ENCODE assay signal across 20 cellular contexts in the genomic region with DNA sequence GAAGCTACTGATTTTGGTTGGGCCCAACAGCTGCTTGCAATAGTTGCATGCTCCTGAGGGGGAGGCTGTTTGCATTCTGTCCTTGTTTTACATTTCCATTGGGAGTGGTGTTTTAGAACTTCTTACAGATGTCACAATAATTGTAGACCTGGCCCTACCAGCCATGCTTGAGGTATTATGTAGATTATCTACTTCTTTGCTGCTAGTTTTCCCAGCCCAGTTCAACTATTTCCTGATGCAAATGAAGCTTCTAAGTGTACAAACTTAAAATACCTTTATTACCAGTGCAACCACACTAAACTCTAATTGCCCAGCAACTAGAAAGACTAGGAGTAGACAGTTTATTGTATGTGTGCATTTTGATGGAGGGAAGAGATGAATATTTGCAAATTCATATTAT.
"Had no signal": no experiment of that assay in that cellular context is flagged by ENCODE, and none has a peak within 500 bp of the region (broad histone marks: within the 10 kb centered on the region; RNA-seq: fewer than 3 reads in every experiment).

No MANE protein-coding gene starts in this region.

- H3K36me3 ChIP-seq: ascending aorta, esophagus muscularis mucosa, heart left ventricle, neural progenitor cell, pancreas, tibial nerve, WERI-Rb-1 had no signal

- DNase-seq: activated CD4-positive, alpha-beta T cell treated with anti-CD3 and anti-CD28 coated beads for 4 hours; activated CD8-positive, alpha-beta T cell treated with anti-CD3 and anti-CD28 coated beads for 36 hours; activated naive CD4-positive, alpha-beta T cell treated with Interleukin-2 at 50 U/mL for 16 hours; activated naive CD8-positive, alpha-beta T cell treated with anti-CD3 and anti-CD28 coated beads, Interleukin-2, amount 50 U/mL, for 24 hours; caudate nucleus; effector memory CD4-positive, alpha-beta T cell; foreskin melanocyte; heart left ventricle; pancreas; T-helper 1 cell; WERI-Rb-1 had no signal

- H3K4me3 ChIP-seq: ascending aorta, coronary artery, esophagus muscularis mucosa, heart left ventricle, neural progenitor cell, pancreas, SK-N-MC, skin epidermis, tibial nerve had no signal

- H2AFZ ChIP-seq: neural progenitor cell had no signal

- ATAC-seq: activated CD8-positive, alpha-beta T cell treated with anti-CD3 and anti-CD28 coated beads for 36 hours; activated naive CD8-positive, alpha-beta T cell treated with anti-CD3 and anti-CD28 coated beads, Interleukin-2, amount 50 U/mL, for 24 hours; heart left ventricle; pancreas; stimulated activated effector memory CD8-positive, alpha-beta T cell treated with anti-CD3 and anti-CD28 coated beads, Interleukin-12 subunit alpha, Interleukin-12 subunit beta, amount 100 ng/mL, for 72 hours had no signal

- H3K9me3 ChIP-seq: ascending aorta, esophagus muscularis mucosa, heart left ventricle, pancreas, tibial nerve had no signal

- H3K4me1 ChIP-seq: ascending aorta, esophagus muscularis mucosa, neural progenitor cell, tibial nerve had no signal

- H3K9ac ChIP-seq: neural progenitor cell had no signal

- H3K27me3 ChIP-seq: ascending aorta, esophagus muscularis mucosa, heart left ventricle, neural progenitor cell, pancreas, tibial nerve had no signal

- FAIRE-seq: islet of Langerhans, pancreas had no signal

- H3K27ac ChIP-seq: ascending aorta, coronary artery, esophagus muscularis mucosa, heart left ventricle, neural progenitor cell, pancreas, SK-N-MC, tibial nerve, WERI-Rb-1 had no signal

- H3K4me2 ChIP-seq: neural progenitor cell had no signal
